29 cellular contexts compared by ENCODE assay signal in the genomic region with DNA sequence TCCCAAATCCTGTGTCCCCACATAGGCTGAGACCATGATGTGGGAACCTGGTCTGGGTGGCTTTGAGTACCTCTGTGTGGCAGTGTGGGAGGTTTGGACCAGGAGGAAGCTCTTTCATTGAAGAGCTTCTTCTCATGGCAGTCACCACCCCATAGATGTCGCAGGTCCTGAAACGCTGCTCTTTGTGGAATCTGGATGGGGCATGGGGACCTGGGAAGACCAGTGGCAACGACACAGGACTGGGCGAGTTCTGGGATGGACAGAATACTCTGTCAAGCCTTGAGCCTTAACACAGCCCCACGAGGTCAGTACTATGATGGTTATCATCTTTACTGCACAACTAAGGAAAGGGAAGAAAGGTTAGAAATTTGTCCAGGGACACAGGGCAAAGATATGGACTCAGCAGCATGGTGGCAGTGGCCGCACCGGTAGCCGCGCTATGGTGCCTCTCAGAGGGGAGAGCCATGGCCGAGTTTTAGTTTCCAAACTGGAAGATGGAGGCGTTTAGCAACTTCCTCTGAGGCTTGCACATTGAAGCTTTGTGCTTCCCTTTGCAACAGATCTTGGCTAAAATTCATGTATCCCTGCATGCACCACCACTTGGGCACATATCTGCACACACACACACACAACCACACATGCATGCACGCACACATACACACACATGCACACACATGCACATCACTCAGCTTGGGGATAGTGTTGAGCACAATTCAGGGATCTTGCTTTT.
"Had no signal": no experiment of that assay in that cellular context is flagged by ENCODE, and none has a peak within 500 bp of the region (broad histone marks: within the 10 kb centered on the region; RNA-seq: fewer than 3 reads in every experiment).

No MANE protein-coding gene starts in this region.

- ATAC-seq: activated CD8-positive, alpha-beta T cell treated with anti-CD3 and anti-CD28 coated beads for 36 hours; activated T-helper 17 cell treated with anti-CD3 and anti-CD28 coated beads, Interleukin-2, amount 50 U/mL, for 72 hours; foreskin keratinocyte; left lung; naive thymus-derived CD4-positive, alpha-beta T cell; stimulated activated naive CD8-positive, alpha-beta T cell treated with anti-CD3 and anti-CD28 coated beads, Interleukin-15, amount 100 ng/mL, for 72 hours; T-cell had no signal

- H3K27me3 Mint-ChIP-seq: activated CD4-positive, alpha-beta T cell treated with anti-CD3 and anti-CD28 coated beads, Interleukin-2, amount 10 ng/mL, durations not matched to agents 7 days and 5 days had no signal

- H3K27ac ChIP-seq: cardiac muscle cell, foreskin keratinocyte, left lung, prostate gland, suprapubic skin, tibial nerve, uterus, VCaP had no signal

- H3K9me3 ChIP-seq: left lung, prostate gland, suprapubic skin, tibial nerve, uterus had no signal

- H3K4me3 ChIP-seq: cardiac muscle cell, left lung, lung, prostate gland, suprapubic skin, tibial nerve, uterus had no signal

- H3K4me1 ChIP-seq: foreskin keratinocyte, left lung, prostate gland, suprapubic skin, tibial nerve, uterus had no signal

- DNase-seq: activated CD4-positive, alpha-beta T cell treated with anti-CD3 and anti-CD28 coated beads, Interleukin-2, amount 10 ng/mL, durations not matched to agents 7 days and 5 days; activated CD4-positive, CD25-positive, alpha-beta regulatory T cell treated with anti-CD3 and anti-CD28 coated beads, Interleukin-2, amount 50 U/mL, for 72 hours; activated CD8-positive, alpha-beta T cell treated with anti-CD3 and anti-CD28 coated beads for 36 hours; activated naive CD4-positive, alpha-beta T cell treated with anti-CD3 and anti-CD28 coated beads for 36 hours; activated naive CD8-positive, alpha-beta T cell treated with anti-CD3 and anti-CD28 coated beads, Interleukin-2, amount 10 ng/mL, durations not matched to agents 7 days and 5 days; activated T-cell treated with anti-CD3 and anti-CD28 coated beads, Interleukin-2, amount 50 U/mL, for 1 hour; amygdala; effector CD4-positive, alpha-beta T cell; erythroblast; foreskin keratinocyte; glutamatergic neuron; hippocampal formation; kidney glomerular epithelial cell; naive thymus-derived CD4-positive, alpha-beta T cell; stimulated activated CD4-positive, alpha-beta T cell treated with anti-CD3 and anti-CD28 coated beads, Interleukin-12 subunit alpha, Interleukin-12 subunit beta, amount 100 ng/mL, for 4 hours; stimulated activated naive CD8-positive, alpha-beta T cell treated with anti-CD3 and anti-CD28 coated beads, Interleukin-15, amount 100 ng/mL, for 72 hours; T-cell; uterus had no signal

- H3K9me3 Mint-ChIP-seq: activated CD4-positive, alpha-beta T cell treated with anti-CD3 and anti-CD28 coated beads, Interleukin-2, amount 10 ng/mL, durations not matched to agents 7 days and 5 days; activated CD8-positive, alpha-beta T cell treated with anti-CD3 and anti-CD28 coated beads for 36 hours; activated naive CD4-positive, alpha-beta T cell treated with anti-CD3 and anti-CD28 coated beads for 36 hours; activated naive CD8-positive, alpha-beta T cell treated with anti-CD3 and anti-CD28 coated beads, Interleukin-2, amount 10 ng/mL, durations not matched to agents 7 days and 5 days; activated T-helper 17 cell treated with anti-CD3 and anti-CD28 coated beads, Interleukin-2, amount 50 U/mL, for 72 hours; dendritic cell treated with granulocyte-macrophage colony-stimulating factor and Interleukin-4, amounts not matched to agents 40 ng/mL and 50 ng/mL, for 4 days; neural crest cell; stimulated activated naive CD8-positive, alpha-beta T cell treated with anti-CD3 and anti-CD28 coated beads, Interleukin-15, amount 100 ng/mL, for 72 hours; T-cell; T-helper 2 cell treated with Interferon-gamma antibody and Interleukin-4, amounts not matched to agents 5 μg/mL and 100 μg/mL, for 36 hours had no signal

- H3K27me3 ChIP-seq: cardiac muscle cell, foreskin keratinocyte, tibial nerve, uterus had no signal

- H3K4me3 Mint-ChIP-seq: activated CD4-positive, alpha-beta T cell treated with anti-CD3 and anti-CD28 coated beads, Interleukin-2, amount 10 ng/mL, durations not matched to agents 7 days and 5 days; activated CD8-positive, alpha-beta T cell treated with anti-CD3 and anti-CD28 coated beads for 36 hours; activated naive CD4-positive, alpha-beta T cell treated with anti-CD3 and anti-CD28 coated beads for 36 hours; activated naive CD8-positive, alpha-beta T cell treated with anti-CD3 and anti-CD28 coated beads, Interleukin-2, amount 10 ng/mL, durations not matched to agents 7 days and 5 days; activated T-helper 17 cell treated with anti-CD3 and anti-CD28 coated beads, Interleukin-2, amount 50 U/mL, for 72 hours; dendritic cell treated with granulocyte-macrophage colony-stimulating factor and Interleukin-4, amounts not matched to agents 40 ng/mL and 50 ng/mL, for 4 days; naive thymus-derived CD4-positive, alpha-beta T cell; neural crest cell; stimulated activated naive CD8-positive, alpha-beta T cell treated with anti-CD3 and anti-CD28 coated beads, Interleukin-15, amount 100 ng/mL, for 72 hours; T-cell; T-helper 2 cell treated with Interferon-gamma antibody and Interleukin-4, amounts not matched to agents 5 μg/mL and 100 μg/mL, for 36 hours had no signal

- H3K36me3 Mint-ChIP-seq: activated naive CD8-positive, alpha-beta T cell treated with anti-CD3 and anti-CD28 coated beads, Interleukin-2, amount 10 ng/mL, durations not matched to agents 7 days and 5 days; naive thymus-derived CD4-positive, alpha-beta T cell; T-cell had no signal

- H3K27ac Mint-ChIP-seq: activated CD4-positive, alpha-beta T cell treated with anti-CD3 and anti-CD28 coated beads, Interleukin-2, amount 10 ng/mL, durations not matched to agents 7 days and 5 days; activated CD8-positive, alpha-beta T cell treated with anti-CD3 and anti-CD28 coated beads for 36 hours; activated naive CD4-positive, alpha-beta T cell treated with anti-CD3 and anti-CD28 coated beads for 36 hours; activated T-helper 17 cell treated with anti-CD3 and anti-CD28 coated beads, Interleukin-2, amount 50 U/mL, for 72 hours; dendritic cell treated with granulocyte-macrophage colony-stimulating factor and Interleukin-4, amounts not matched to agents 40 ng/mL and 50 ng/mL, for 4 days; naive thymus-derived CD4-positive, alpha-beta T cell; stimulated activated naive CD8-positive, alpha-beta T cell treated with anti-CD3 and anti-CD28 coated beads, Interleukin-15, amount 100 ng/mL, for 72 hours; T-cell; T-helper 2 cell treated with Interferon-gamma antibody and Interleukin-4, amounts not matched to agents 5 μg/mL and 100 μg/mL, for 36 hours had no signal

- H3K4me1 Mint-ChIP-seq: activated CD4-positive, alpha-beta T cell treated with anti-CD3 and anti-CD28 coated beads, Interleukin-2, amount 10 ng/mL, durations not matched to agents 7 days and 5 days; neural crest cell; stimulated activated naive CD8-positive, alpha-beta T cell treated with anti-CD3 and anti-CD28 coated beads, Interleukin-15, amount 100 ng/mL, for 72 hours had no signal

- H3K36me3 ChIP-seq: cardiac muscle cell, left lung, prostate gland, suprapubic skin, tibial nerve, uterus had no signal
